22 cellular contexts compared by ENCODE assay signal in genomic region chrX:19659929-19660328, GRCh38.
DNase-seq lines count a peak whose midpoint lies in the region; ATAC-seq and TF ChIP-seq lines count a peak whose summit lies in the region.
"Had no signal": no experiment of that assay in that cellular context is flagged by ENCODE, and none has a peak within 500 bp of the region (broad histone marks: within the 10 kb centered on the region; RNA-seq: fewer than 3 reads in every experiment).

No MANE protein-coding gene starts in this region.

- no peaks in the 10 kb centered on the region for H3K27me3 Mint-ChIP-seq in activated naive CD8-positive, alpha-beta T cell
- no peaks in the 10 kb centered on the region for H3K27me3 Mint-ChIP-seq in activated naive CD8-positive, alpha-beta T cell treated with anti-CD3 and anti-CD28 coated beads, Interleukin-2, amount 50 U/mL, for 24 hours
- no peaks in the 10 kb centered on the region for H3K27me3 Mint-ChIP-seq in chondrocyte (ENCODE audit: low read depth)

- no peaks in the 10 kb centered on the region for H3K27me3 ChIP-seq in gastroesophageal sphincter
- H3K27me3 ChIP-seq: esophagus muscularis mucosa, upper lobe of right lung had no signal

- no peak for TF ChIP-seq POLR2A in gastroesophageal sphincter (IDR thresholded peaks at IDR 0.05)

- no peak for TF ChIP-seq EP300 in gastroesophageal sphincter (IDR thresholded peaks at IDR 0.05)

- no peak for DNase-seq in activated naive CD8-positive, alpha-beta T cell treated with anti-CD3 and anti-CD28 coated beads, Interleukin-2, amount 50 U/mL, for 24 hours
- peak; percentile 17 for DNase-seq in NAMALWA (ENCODE audit: low spot score)
- DNase-seq in chondrocyte (ENCODE audit: low spot score), result no peak
- DNase-seq: activated CD4-positive, alpha-beta T cell treated with anti-CD3 and anti-CD28 coated beads, Interleukin-2, amount 50 U/mL, for 1 hour; activated T-cell treated with anti-CD3 and anti-CD28 coated beads, Interleukin-2, amount 50 U/mL, for 72 hours; AML-193; HCEC 1CT; NCI-H187; NCI-H524; occipital lobe; stimulated activated CD4-positive, alpha-beta T cell treated with anti-CD3 and anti-CD28 coated beads, Interleukin-4, amount 100 ng/mL, for 24 hours; T-helper 9 cell; upper lobe of right lung had no signal

- H3K9me3 ChIP-seq in gastroesophageal sphincter, result no peaks in the 10 kb centered on the region
- H3K9me3 ChIP-seq: esophagus muscularis mucosa, upper lobe of right lung had no signal

- H3K4me1 ChIP-seq in gastroesophageal sphincter, result no peaks in the 10 kb centered on the region
- H3K4me1 ChIP-seq: esophagus muscularis mucosa, upper lobe of right lung had no signal

- ATAC-seq in activated naive CD8-positive, alpha-beta T cell treated with anti-CD3 and anti-CD28 coated beads, Interleukin-2, amount 50 U/mL, for 24 hours, result no peak
- ATAC-seq in gastroesophageal sphincter (no peak), HG02970 (IDR thresholded peaks at IDR 0.05; ENCODE audit: low FRiP score, unreplicated experiment) (no peak), HG03439 (IDR thresholded peaks at IDR 0.05; ENCODE audit: unreplicated experiment) (no peak)
- ATAC-seq: Right ventricle myocardium inferior, upper lobe of right lung had no signal

- peaks cover 44% of the 10 kb centered on the region for H3K4me1 Mint-ChIP-seq in activated naive CD8-positive, alpha-beta T cell (ENCODE audit: low read depth)
- H3K4me1 Mint-ChIP-seq in activated naive CD8-positive, alpha-beta T cell treated with anti-CD3 and anti-CD28 coated beads, Interleukin-2, amount 50 U/mL, for 24 hours, result peaks cover 56% of the 10 kb centered on the region
- peaks cover 46% of the 10 kb centered on the region for H3K4me1 Mint-ChIP-seq in chondrocyte (ENCODE audit: low read depth)

- H3K9me3 Mint-ChIP-seq in activated naive CD8-positive, alpha-beta T cell (ENCODE audit: low read depth), result no peaks in the 10 kb centered on the region
- H3K9me3 Mint-ChIP-seq in activated naive CD8-positive, alpha-beta T cell treated with anti-CD3 and anti-CD28 coated beads, Interleukin-2, amount 50 U/mL, for 24 hours, result no peaks in the 10 kb centered on the region
- peaks cover 13% of the 10 kb centered on the region for H3K9me3 Mint-ChIP-seq in chondrocyte (ENCODE audit: low read depth)
- H3K9me3 Mint-ChIP-seq: activated T-cell treated with anti-CD3 and anti-CD28 coated beads, Interleukin-2, amount 50 U/mL, for 72 hours had no signal

- 74 to 86% methylated on average over 2 of the region's 2 CpGs for WGBS in gastroesophageal sphincter (ENCODE audit: low coverage in 1 of 2), 2 donors

- TF ChIP-seq CTCF in chondrocyte (IDR thresholded peaks at IDR 0.05) (peak; percentile 40), gastroesophageal sphincter (IDR thresholded peaks at IDR 0.05) (no peak)

- H3K36me3 ChIP-seq in gastroesophageal sphincter, result no peaks in the 10 kb centered on the region
- H3K36me3 ChIP-seq: esophagus muscularis mucosa, upper lobe of right lung had no signal

- peaks cover 8% of the 10 kb centered on the region for H3K36me3 Mint-ChIP-seq in activated naive CD8-positive, alpha-beta T cell
- peaks cover 21% of the 10 kb centered on the region for H3K36me3 Mint-ChIP-seq in activated naive CD8-positive, alpha-beta T cell treated with anti-CD3 and anti-CD28 coated beads, Interleukin-2, amount 50 U/mL, for 24 hours (ENCODE audit: low read depth)
- H3K36me3 Mint-ChIP-seq in chondrocyte (ENCODE audit: low read depth), result no peaks in the 10 kb centered on the region

- H3K4me3 Mint-ChIP-seq in activated naive CD8-positive, alpha-beta T cell, result no peak overlapping the region
- H3K4me3 Mint-ChIP-seq in activated naive CD8-positive, alpha-beta T cell treated with anti-CD3 and anti-CD28 coated beads, Interleukin-2, amount 50 U/mL, for 24 hours, result no peak overlapping the region
- no peak overlapping the region for H3K4me3 Mint-ChIP-seq in chondrocyte (ENCODE audit: unreplicated experiment)
- H3K4me3 Mint-ChIP-seq: activated T-cell treated with anti-CD3 and anti-CD28 coated beads, Interleukin-2, amount 50 U/mL, for 72 hours had no signal

- no peak overlapping the region for H3K4me3 ChIP-seq in gastroesophageal sphincter
- H3K4me3 ChIP-seq: coronary artery, esophagus muscularis mucosa, upper lobe of right lung had no signal

- peak overlapping the region; percentile 75 for H3K27ac Mint-ChIP-seq in activated naive CD8-positive, alpha-beta T cell
- no peak overlapping the region for H3K27ac Mint-ChIP-seq in activated naive CD8-positive, alpha-beta T cell treated with anti-CD3 and anti-CD28 coated beads, Interleukin-2, amount 50 U/mL, for 24 hours
- H3K27ac Mint-ChIP-seq in chondrocyte (ENCODE audit: unreplicated experiment), result peak overlapping the region; percentile 61
- H3K27ac Mint-ChIP-seq: activated T-cell treated with anti-CD3 and anti-CD28 coated beads, Interleukin-2, amount 50 U/mL, for 72 hours had no signal

- peak overlapping the region; percentile 73 for H3K27ac ChIP-seq in temporal lobe (ENCODE audit: low read depth, low read length)
- no peak overlapping the region for H3K27ac ChIP-seq in gastroesophageal sphincter
- H3K27ac ChIP-seq: coronary artery, esophagus muscularis mucosa, KMS-11, upper lobe of right lung had no signal
